Comparison of ENCODE assay signal across 23 cellular contexts in genomic region chr12:106498056-106498455, GRCh38.
DNase-seq lines count a peak whose midpoint lies in the region; ATAC-seq and TF ChIP-seq lines count a peak whose summit lies in the region.
"Had no signal": no experiment of that assay in that cellular context is flagged by ENCODE, and none has a peak within 500 bp of the region (broad histone marks: within the 10 kb centered on the region; RNA-seq: fewer than 3 reads in every experiment).

No MANE protein-coding gene starts in this region.

- H3K4ac ChIP-seq in neuronal stem cell (ENCODE audit: low read length) = no peak overlapping the region

- CTCF ChIA-PET in WTC11 (lab: Charles Lee) = no interaction called here

- TF ChIP-seq CTCF in WTC11 (IDR thresholded peaks at IDR 0.05) = no peak
- no peak for TF ChIP-seq CTCF in omental fat pad (IDR thresholded peaks at IDR 0.05)

- no peaks in the 10 kb centered on the region for H3K9me3 ChIP-seq in neuronal stem cell (replicated peaks in 1 of 2; ENCODE audit: control insufficient read depth in 2 of 2, insufficient read depth in 1 of 2, low read depth in 1 of 2, low read length in 2 of 2)
- H3K9me3 ChIP-seq: breast epithelium, Caco-2, sigmoid colon had no signal

- no peak overlapping the region for H3K4me2 ChIP-seq in neuronal stem cell (ENCODE audit: insufficient read depth, low read length, poor library complexity, severe bottlenecking)

- H3K9me3 Mint-ChIP-seq in WTC11 = no peaks in the 10 kb centered on the region
- H3K9me3 Mint-ChIP-seq: activated naive CD8-positive, alpha-beta T cell treated with anti-CD3 and anti-CD28 coated beads for 36 hours; stimulated activated effector memory CD8-positive, alpha-beta T cell treated with anti-CD3 and anti-CD28 coated beads, Interleukin-12 subunit alpha, Interleukin-12 subunit beta, amount 100 ng/mL, for 72 hours had no signal

- H2BK120ac ChIP-seq in neuronal stem cell (ENCODE audit: low read depth, low read length) = no peak overlapping the region

- H3K36me3 Mint-ChIP-seq in WTC11 = no peaks in the 10 kb centered on the region

- no peak overlapping the region for H3K23ac ChIP-seq in neuronal stem cell (ENCODE audit: low read depth, low read length, poor library complexity)

- H3K36me3 ChIP-seq in neuronal stem cell (replicated peaks in 1 of 2; ENCODE audit: control insufficient read depth in 2 of 2, insufficient read depth in 2 of 2, low read length in 2 of 2) = peaks cover 0 to 51% of the 10 kb centered on the region in 2 donors
- H3K36me3 ChIP-seq: breast epithelium had no signal

- no peak overlapping the region for H2AFZ ChIP-seq in neuronal stem cell (ENCODE audit: low read length)

- H3K4me1 Mint-ChIP-seq in WTC11 = peaks cover 12% of the 10 kb centered on the region
- H3K4me1 Mint-ChIP-seq: activated CD8-positive, alpha-beta memory T cell treated with anti-CD3 and anti-CD28 coated beads, Interleukin-2, amount 10 ng/mL, durations not matched to agents 7 days and 5 days; activated naive CD8-positive, alpha-beta T cell treated with anti-CD3 and anti-CD28 coated beads for 36 hours; stimulated activated effector memory CD8-positive, alpha-beta T cell treated with anti-CD3 and anti-CD28 coated beads, Interleukin-12 subunit alpha, Interleukin-12 subunit beta, amount 100 ng/mL, for 72 hours had no signal

- H3K9ac ChIP-seq in neuronal stem cell (ENCODE audit: low read depth, low read length, poor library complexity) = no peak overlapping the region

- no peaks in the 10 kb centered on the region for H3K79me1 ChIP-seq in neuronal stem cell (ENCODE audit: low read depth, low read length)

- no peak overlapping the region for H3K4me3 Mint-ChIP-seq in WTC11
- H3K4me3 Mint-ChIP-seq: activated CD4-positive, alpha-beta T cell treated with anti-CD3 and anti-CD28 coated beads for 36 hours; activated CD8-positive, alpha-beta memory T cell treated with anti-CD3 and anti-CD28 coated beads, Interleukin-2, amount 10 ng/mL, durations not matched to agents 7 days and 5 days; activated naive CD8-positive, alpha-beta T cell treated with anti-CD3 and anti-CD28 coated beads for 36 hours; stimulated activated effector memory CD8-positive, alpha-beta T cell treated with anti-CD3 and anti-CD28 coated beads, Interleukin-12 subunit alpha, Interleukin-12 subunit beta, amount 100 ng/mL, for 72 hours had no signal

- no peaks in the 10 kb centered on the region for H3K27me3 Mint-ChIP-seq in WTC11 (ENCODE audit: low read depth)
- H3K27me3 Mint-ChIP-seq: activated CD4-positive, alpha-beta T cell treated with anti-CD3 and anti-CD28 coated beads for 36 hours; activated CD8-positive, alpha-beta memory T cell treated with anti-CD3 and anti-CD28 coated beads, Interleukin-2, amount 10 ng/mL, durations not matched to agents 7 days and 5 days; activated naive CD8-positive, alpha-beta T cell treated with anti-CD3 and anti-CD28 coated beads for 36 hours had no signal

- H3K27ac ChIP-seq in neuronal stem cell (replicated peaks; ENCODE audit: low read length) = no peak overlapping the region
- H3K27ac ChIP-seq: breast epithelium, dorsolateral prefrontal cortex, sigmoid colon had no signal

- 0 out of 2 replicates have a peak overlapping the region, but pooled peaks have one; percentile 20 for H3K27ac Mint-ChIP-seq in WTC11
- H3K27ac Mint-ChIP-seq: activated CD4-positive, alpha-beta T cell treated with anti-CD3 and anti-CD28 coated beads for 36 hours; activated CD8-positive, alpha-beta memory T cell treated with anti-CD3 and anti-CD28 coated beads, Interleukin-2, amount 10 ng/mL, durations not matched to agents 7 days and 5 days; activated naive CD8-positive, alpha-beta T cell treated with anti-CD3 and anti-CD28 coated beads for 36 hours; stimulated activated effector memory CD8-positive, alpha-beta T cell treated with anti-CD3 and anti-CD28 coated beads, Interleukin-12 subunit alpha, Interleukin-12 subunit beta, amount 100 ng/mL, for 72 hours had no signal

- POLR2A ChIA-PET in WTC11 (lab: Charles Lee) = no interaction called here

- no peak overlapping the region for H2AK5ac ChIP-seq in neuronal stem cell (ENCODE audit: low read depth, low read length)

- no peak overlapping the region for H2BK12ac ChIP-seq in neuronal stem cell (ENCODE audit: low read length)

- no peaks in the 10 kb centered on the region for H3K27me3 ChIP-seq in neuronal stem cell (ENCODE audit: control insufficient read depth in 3 of 3, insufficient read depth in 3 of 3, low read depth in 1 of 3, low read length in 3 of 3)
- H3K27me3 ChIP-seq: breast epithelium, dorsolateral prefrontal cortex, sigmoid colon had no signal

- ATAC-seq in WTC11 = no peak
- peak; percentile 68 for ATAC-seq in left ventricle myocardium superior
- ATAC-seq in HG03460 (IDR thresholded peaks at IDR 0.05; ENCODE audit: unreplicated experiment) = no peak
- ATAC-seq in HG02610 (IDR thresholded peaks at IDR 0.05; ENCODE audit: unreplicated experiment) = no peak
- ATAC-seq in omental fat pad (ENCODE audit: low FRiP score) = no peak
- ATAC-seq: activated CD4-positive, alpha-beta T cell treated with anti-CD3 and anti-CD28 coated beads for 36 hours; activated CD8-positive, alpha-beta memory T cell treated with anti-CD3 and anti-CD28 coated beads, Interleukin-2, amount 10 ng/mL, durations not matched to agents 7 days and 5 days; HCT116; SK-N-SH treated with all-trans-retinoic acid at 6 μM for 48 hours; stimulated activated effector memory CD8-positive, alpha-beta T cell treated with anti-CD3 and anti-CD28 coated beads, Interleukin-12 subunit alpha, Interleukin-12 subunit beta, amount 100 ng/mL, for 72 hours had no signal

- H2BK15ac ChIP-seq in neuronal stem cell (ENCODE audit: low read length) = no peak overlapping the region

- H2BK5ac ChIP-seq in neuronal stem cell (ENCODE audit: low read length) = no peak overlapping the region

- 100% methylated on average over 1 of the region's 7 CpGs; no CpG with 5 or more reads in 1 of the 2 donors for WGBS in neuronal stem cell (ENCODE audit: extremely low coverage in 2 of 2, insufficient read length in 2 of 2, insufficient replicate concordance in 1 of 2), 2 donors

- H3K4me3 ChIP-seq in neuronal stem cell (ENCODE audit: low read length in 2 of 2) = no peak overlapping the region
- H3K4me3 ChIP-seq: breast epithelium, dorsolateral prefrontal cortex, lung, sigmoid colon had no signal

- no peak overlapping the region for H4K8ac ChIP-seq in neuronal stem cell (ENCODE audit: low read depth, low read length)

- DNase-seq in EH (ENCODE audit: low read depth) (peak; percentile 5), WTC11 (ENCODE audit: low spot score) (no peak), dermis blood vessel endothelial cell (peak; percentile 71), left ventricle myocardium superior (peak; percentile 46), omental fat pad (ENCODE audit: low spot score) (no peak), neuronal stem cell (ENCODE audit: low spot score) (no peak)
- DNase-seq: activated CD4-positive, alpha-beta T cell treated with anti-CD3 and anti-CD28 coated beads for 36 hours; activated CD8-positive, alpha-beta memory T cell treated with anti-CD3 and anti-CD28 coated beads, Interleukin-2, amount 10 ng/mL, durations not matched to agents 7 days and 5 days; activated naive CD8-positive, alpha-beta T cell treated with anti-CD3 and anti-CD28 coated beads for 36 hours; Caco-2; dorsolateral prefrontal cortex; glutamatergic neuron; NCI-H1092; NCI-H2081 treated with DMSO at 0.1 percent for 48 hours; sigmoid colon; T1000 had no signal

- H4K91ac ChIP-seq in neuronal stem cell (ENCODE audit: low read depth, low read length, poor library complexity) = no peak overlapping the region

- H3K4me1 ChIP-seq in neuronal stem cell (ENCODE audit: control insufficient read depth in 2 of 2, insufficient read depth in 1 of 2, low read depth in 1 of 2, low read length in 2 of 2) = peaks cover 6 to 17% of the 10 kb centered on the region in 2 donors
- H3K4me1 ChIP-seq: breast epithelium, Caco-2, sigmoid colon had no signal

- intact Hi-C loops in left ventricle myocardium superior (cut with micrococcal nuclease) = no loop called here

- H3K14ac ChIP-seq in neuronal stem cell (ENCODE audit: low read length) = no peak overlapping the region

- H3K18ac ChIP-seq in neuronal stem cell (ENCODE audit: low read length) = no peak overlapping the region

TF ChIP-seq in WTC11, 78 proteins besides CTCF, POLR2A, EP300 and RAD21 (continues in another document):
- TF ChIP-seq ELF4 (CRISPR knock-in tag; IDR thresholded peaks at IDR 0.05; ENCODE audit: low read depth) = no peak
- no peak for TF ChIP-seq FOXP1 (CRISPR knock-in tag; IDR thresholded peaks at IDR 0.05; ENCODE audit: borderline replicate concordance)
- TF ChIP-seq SMAD3 (CRISPR knock-in tag; IDR thresholded peaks at IDR 0.05; ENCODE audit: borderline replicate concordance) = no peak
- TF ChIP-seq RORB (CRISPR knock-in tag; IDR thresholded peaks at IDR 0.05) = no peak
- no peak for TF ChIP-seq ETV6 (CRISPR knock-in tag; IDR thresholded peaks at IDR 0.05)
- TF ChIP-seq GTF2I (CRISPR knock-in tag; conservative IDR thresholded peaks at IDR 0.05) = no peak
- TF ChIP-seq FOXJ3 (CRISPR knock-in tag; IDR thresholded peaks at IDR 0.05; ENCODE audit: borderline replicate concordance) = no peak
- no peak for TF ChIP-seq FOXP4 (CRISPR knock-in tag; IDR thresholded peaks at IDR 0.05)
- TF ChIP-seq ZNF671 (CRISPR knock-in tag; IDR thresholded peaks at IDR 0.05) = no peak
- no peak for TF ChIP-seq ZNF263 (CRISPR knock-in tag; IDR thresholded peaks at IDR 0.05; ENCODE audit: low read depth)
- no peak for TF ChIP-seq CREM (CRISPR knock-in tag; IDR thresholded peaks at IDR 0.05)

Comparison
In these comparisons a context has a peak if more than half of its experiments do, and no peak if none do; other contexts are left out.
1. DNase-seq: peak in EH (single experiment), dermis blood vessel endothelial cell (single experiment) and left ventricle myocardium superior (single experiment); none in WTC11 (single experiment), omental fat pad (single experiment) and neuronal stem cell (single experiment).